Comparison of ENCODE assay signal across 23 cellular contexts in genomic region chr15:101562428-101563059, GRCh38.
DNase-seq lines count a peak whose midpoint lies in the region; ATAC-seq, FAIRE-seq and TF ChIP-seq lines count a peak whose summit lies in the region.
"Had no signal": no experiment of that assay in that cellular context is flagged by ENCODE, and none has a peak within 500 bp of the region (broad histone marks: within the 10 kb centered on the region; RNA-seq: fewer than 3 reads in every experiment).

No MANE protein-coding gene starts in this region.

- no peak overlapping the region for H3K4me3 Mint-ChIP-seq in stimulated activated effector memory CD8-positive, alpha-beta T cell treated with anti-CD3 and anti-CD28 coated beads, Interleukin-12 subunit alpha, Interleukin-12 subunit beta, amount 100 ng/mL, for 72 hours
- H3K4me3 Mint-ChIP-seq in activated CD4-positive, alpha-beta memory T cell treated with anti-CD3 and anti-CD28 coated beads, Interleukin-2, amount 10 ng/mL, durations not matched to agents 7 days and 5 days: no peak overlapping the region
- H3K4me3 Mint-ChIP-seq: CD4-positive, CD25-positive, alpha-beta regulatory T cell; CD8-positive, alpha-beta memory T cell had no signal

- dilution Hi-C loops in IMR-90 (cut with HindIII; ENCODE audit: low sequenced_read_pairs, unreplicated experiment): no loop called here

- no peak overlapping the region for H3K27ac Mint-ChIP-seq in stimulated activated effector memory CD8-positive, alpha-beta T cell treated with anti-CD3 and anti-CD28 coated beads, Interleukin-12 subunit alpha, Interleukin-12 subunit beta, amount 100 ng/mL, for 72 hours
- no peak overlapping the region for H3K27ac Mint-ChIP-seq in activated CD4-positive, alpha-beta memory T cell treated with anti-CD3 and anti-CD28 coated beads, Interleukin-2, amount 10 ng/mL, durations not matched to agents 7 days and 5 days
- H3K27ac Mint-ChIP-seq: CD8-positive, alpha-beta memory T cell had no signal

- no peaks in the 10 kb centered on the region for H4K20me1 ChIP-seq in IMR-90 (ENCODE audit: insufficient read depth, low read length)
- H4K20me1 ChIP-seq in K562 (replicated peaks; ENCODE audit: control insufficient read depth, insufficient read depth, low read length): no peaks in the 10 kb centered on the region

- no peaks in the 10 kb centered on the region for H3K79me1 ChIP-seq in IMR-90 (ENCODE audit: low read depth in 1 of 2, low read length in 2 of 2)

- H2BK120ac ChIP-seq in IMR-90 (ENCODE audit: low read depth, low read length): no peak overlapping the region

- 92% methylated on average over 5 of the region's 22 CpGs; no CpG with 5 or more reads in 1 of the 2 experiments for WGBS in IMR-90 (ENCODE audit: extremely low coverage in 2 of 2, insufficient read length in 1 of 2), 2 experiments
- WGBS in K562 (ENCODE audit: insufficient coverage, low coverage, missing lambda C conversion rate): 1% methylated on average over 20 of the region's 22 CpGs
- WGBS in esophagus muscularis mucosa: 94% methylated on average over 22 of the region's 22 CpGs

- H3K4ac ChIP-seq in IMR-90 (ENCODE audit: low read depth, low read length): no peak overlapping the region

- no peaks in the 10 kb centered on the region for H3K9me3 ChIP-seq in IMR-90 (ENCODE audit: control insufficient read depth, insufficient read depth, low read length)
- no peaks in the 10 kb centered on the region for H3K9me3 ChIP-seq in K562 (replicated peaks; ENCODE audit: control insufficient read depth, insufficient read depth, low read depth, low read length)
- H3K9me3 ChIP-seq in esophagus muscularis mucosa: no peaks in the 10 kb centered on the region
- H3K9me3 ChIP-seq in effector memory CD4-positive, alpha-beta T cell (ENCODE audit: control insufficient read depth, low read length): no peaks in the 10 kb centered on the region
- H3K9me3 ChIP-seq: BE2C, HAP-1 had no signal

- no peak overlapping the region for H4K8ac ChIP-seq in IMR-90 (ENCODE audit: low read depth in 2 of 2, low read length in 2 of 2)

- H3K4me1 ChIP-seq in IMR-90 (ENCODE audit: control insufficient read depth, insufficient read depth, low read length) (no peaks in the 10 kb centered on the region), K562 (replicated peaks in 1 of 2; ENCODE audit: control insufficient read depth in 2 of 2, insufficient read depth in 2 of 2, low read length in 2 of 2) (no peaks in the 10 kb centered on the region), esophagus muscularis mucosa (no peaks in the 10 kb centered on the region)
- no peaks in the 10 kb centered on the region for H3K4me1 ChIP-seq in effector memory CD4-positive, alpha-beta T cell (ENCODE audit: control insufficient read depth, insufficient read depth, low read length, poor library complexity, severe bottlenecking)
- H3K4me1 ChIP-seq: BE2C, HAP-1 had no signal

- H3K9ac ChIP-seq in IMR-90 (ENCODE audit: low read depth, low read length) (no peak overlapping the region), K562 (ENCODE audit: insufficient read depth in 1 of 2, low read depth in 2 of 2, low read length in 2 of 2) (no peak overlapping the region; a peak in 1 of 4 replicates)

- H2AFZ ChIP-seq in IMR-90 (replicated peaks; ENCODE audit: low read length, poor library complexity): peak overlapping the region; percentile 15
- no peak overlapping the region for H2AFZ ChIP-seq in K562 (ENCODE audit: low read depth, low read length)

- H3K9me1 ChIP-seq in IMR-90 (ENCODE audit: insufficient read depth, low read length) (no peaks in the 10 kb centered on the region), K562 (ENCODE audit: control insufficient read depth, insufficient read depth, low read length) (peaks cover 4% of the 10 kb centered on the region)

- peaks cover 18% of the 10 kb centered on the region for H3K27me3 ChIP-seq in IMR-90 (ENCODE audit: control insufficient read depth, insufficient read depth, low read length)
- H3K27me3 ChIP-seq in K562 (ENCODE audit: control insufficient read depth in 2 of 2, insufficient read depth in 2 of 2, low read length in 2 of 2): peaks cover 62 to 83% of the 10 kb centered on the region in 2 experiments
- peaks cover 0 to 17% (median 0%) of the 10 kb centered on the region in 4 donors for H3K27me3 ChIP-seq in esophagus muscularis mucosa
- no peaks in the 10 kb centered on the region for H3K27me3 ChIP-seq in effector memory CD4-positive, alpha-beta T cell (replicated peaks; ENCODE audit: control insufficient read depth, insufficient read depth, low read length, poor library complexity, severe bottlenecking)

- no peaks in the 10 kb centered on the region for H3K9me3 Mint-ChIP-seq in stimulated activated effector memory CD8-positive, alpha-beta T cell treated with anti-CD3 and anti-CD28 coated beads, Interleukin-12 subunit alpha, Interleukin-12 subunit beta, amount 100 ng/mL, for 72 hours
- H3K9me3 Mint-ChIP-seq in activated CD4-positive, alpha-beta memory T cell treated with anti-CD3 and anti-CD28 coated beads, Interleukin-2, amount 10 ng/mL, durations not matched to agents 7 days and 5 days: no peaks in the 10 kb centered on the region
- H3K9me3 Mint-ChIP-seq: CD4-positive, CD25-positive, alpha-beta regulatory T cell; CD8-positive, alpha-beta memory T cell had no signal

- in situ Hi-C loops in IMR-90 (cut with MboI; ENCODE audit: low sequenced_read_pairs): no loop called here
- in situ Hi-C loops in K562 (cut with MboI): no loop called here

- H3K79me2 ChIP-seq in K562 (ENCODE audit: control insufficient read depth, insufficient read depth, low read length): no peaks in the 10 kb centered on the region

- no peaks in the 10 kb centered on the region for H3K36me3 Mint-ChIP-seq in stimulated activated effector memory CD8-positive, alpha-beta T cell treated with anti-CD3 and anti-CD28 coated beads, Interleukin-12 subunit alpha, Interleukin-12 subunit beta, amount 100 ng/mL, for 72 hours
- H3K36me3 Mint-ChIP-seq in activated CD4-positive, alpha-beta memory T cell treated with anti-CD3 and anti-CD28 coated beads, Interleukin-2, amount 10 ng/mL, durations not matched to agents 7 days and 5 days (ENCODE audit: low read depth): no peaks in the 10 kb centered on the region
- H3K36me3 Mint-ChIP-seq: CD4-positive, CD25-positive, alpha-beta regulatory T cell; CD8-positive, alpha-beta memory T cell had no signal

- no peak overlapping the region for H3K4me2 ChIP-seq in IMR-90 (ENCODE audit: low read depth, low read length)
- H3K4me2 ChIP-seq in K562 (ENCODE audit: insufficient read depth, low read length): no peak overlapping the region

- FAIRE-seq in K562 (lab: Jason Lieb, UNC): no peak
- FAIRE-seq: A204.1, GM12878, H1, HepG2 had no signal

- BruUV-seq in IMR-90 (replicated peaks; lab: Mats Ljungman, UMichigan) (no TSS peak), K562 (replicated peaks; lab: Mats Ljungman, UMichigan) (no TSS peak)

- H4K91ac ChIP-seq in IMR-90 (ENCODE audit: insufficient read depth, low read depth, low read length): no peak overlapping the region

- no peak overlapping the region for H3K23ac ChIP-seq in IMR-90 (ENCODE audit: low read depth, low read length)

- no peaks in the 10 kb centered on the region for H3K36me3 ChIP-seq in IMR-90 (ENCODE audit: control insufficient read depth, insufficient read depth, low read length)
- no peaks in the 10 kb centered on the region for H3K36me3 ChIP-seq in K562 (ENCODE audit: control insufficient read depth, insufficient read depth, low read length)
- no peaks in the 10 kb centered on the region for H3K36me3 ChIP-seq in esophagus muscularis mucosa
- H3K36me3 ChIP-seq in effector memory CD4-positive, alpha-beta T cell (ENCODE audit: control insufficient read depth, insufficient read depth, low read length): no peaks in the 10 kb centered on the region
- H3K36me3 ChIP-seq: BE2C, HAP-1 had no signal

- TF ChIP-seq POLR2A in IMR-90 (IDR thresholded peaks at IDR 0.05; ENCODE audit: low read depth, low read length): no peak
- no peak for TF ChIP-seq POLR2A in K562 (conservative IDR thresholded peaks at IDR 0.05)
- TF ChIP-seq POLR2A in esophagus muscularis mucosa (IDR thresholded peaks at IDR 0.05; ENCODE audit: low read depth): no peak

- H3K56ac ChIP-seq in IMR-90 (ENCODE audit: extremely low read depth, insufficient read depth, low read length): no peak overlapping the region

- CTCF ChIA-PET in IMR-90 (lab: Yijun Ruan, JAX) (no interaction called here), K562 (lab: Yijun Ruan, JAX; ENCODE audit: low intra/inter-chr PET ratio) (no interaction called here)
- CTCF ChIA-PET in activated CD4-positive, alpha-beta memory T cell treated with anti-CD3 and anti-CD28 coated beads, Interleukin-2, amount 10 ng/mL, durations not matched to agents 7 days and 5 days (lab: Charles Lee): no interaction called here

- POLR2A ChIA-PET in IMR-90 (lab: Charles Lee; ENCODE audit: unreplicated experiment): no interaction called here
- POLR2A ChIA-PET in K562 (lab: Yijun Ruan, JAX): no interaction called here
- POLR2A ChIA-PET in activated CD4-positive, alpha-beta memory T cell treated with anti-CD3 and anti-CD28 coated beads, Interleukin-2, amount 10 ng/mL, durations not matched to agents 7 days and 5 days (lab: Charles Lee): no interaction called here

- intact Hi-C loops in IMR-90 (cut with micrococcal nuclease): no loop called here
- intact Hi-C loops in K562 (cut with micrococcal nuclease): no loop called here
- intact Hi-C loops in esophagus muscularis mucosa (cut with DNase I): no loop called here

- H3K27ac ChIP-seq in IMR-90 (ENCODE audit: insufficient read depth, low read length) (no peak overlapping the region), K562 (ENCODE audit: extremely low read depth, low read depth, low read length) (no peak overlapping the region), esophagus muscularis mucosa (replicated peaks in 1 of 4) (no peak overlapping the region), substantia nigra (ENCODE audit: low read depth, low read length, poor library complexity, severe bottlenecking) (no peak overlapping the region)
- no peak overlapping the region for H3K27ac ChIP-seq in effector memory CD4-positive, alpha-beta T cell (ENCODE audit: insufficient read depth, low read length, poor library complexity, severe bottlenecking)

- H2BK15ac ChIP-seq in IMR-90 (ENCODE audit: low read depth, low read length): no peak overlapping the region

- H3K27me3 Mint-ChIP-seq in activated CD4-positive, alpha-beta memory T cell treated with anti-CD3 and anti-CD28 coated beads, Interleukin-2, amount 10 ng/mL, durations not matched to agents 7 days and 5 days: peaks cover 7% of the 10 kb centered on the region

- H3K4me1 Mint-ChIP-seq in stimulated activated effector memory CD8-positive, alpha-beta T cell treated with anti-CD3 and anti-CD28 coated beads, Interleukin-12 subunit alpha, Interleukin-12 subunit beta, amount 100 ng/mL, for 72 hours: no peaks in the 10 kb centered on the region
- no peaks in the 10 kb centered on the region for H3K4me1 Mint-ChIP-seq in activated CD4-positive, alpha-beta memory T cell treated with anti-CD3 and anti-CD28 coated beads, Interleukin-2, amount 10 ng/mL, durations not matched to agents 7 days and 5 days
- H3K4me1 Mint-ChIP-seq: CD4-positive, CD25-positive, alpha-beta regulatory T cell; CD8-positive, alpha-beta memory T cell had no signal

- H3K18ac ChIP-seq in IMR-90 (ENCODE audit: low read depth, low read length): no peak overlapping the region

- no peak overlapping the region for H3K14ac ChIP-seq in IMR-90 (replicated peaks; ENCODE audit: low read depth, low read length)

- TF ChIP-seq RAD21 in IMR-90 (IDR thresholded peaks at IDR 0.05; ENCODE audit: low read length): no peak
- TF ChIP-seq RAD21 in K562 (CRISPR knock-in tag; conservative IDR thresholded peaks at IDR 0.05 in 1 of 2, IDR thresholded peaks at IDR 0.05 in 1 of 2): no peak

- H2AK9ac ChIP-seq in IMR-90 (replicated peaks; ENCODE audit: low read depth, low read length, poor library complexity): no peak overlapping the region

- ATAC-seq in IMR-90 (ENCODE audit: low read depth) (no peak), K562 (no peak)
- ATAC-seq in stimulated activated effector memory CD8-positive, alpha-beta T cell treated with anti-CD3 and anti-CD28 coated beads, Interleukin-12 subunit alpha, Interleukin-12 subunit beta, amount 100 ng/mL, for 72 hours: peak; percentile 11
- ATAC-seq: GM12878, HepG2 had no signal

- H4K5ac ChIP-seq in IMR-90 (ENCODE audit: low read depth, low read length): no peak overlapping the region

- TF ChIP-seq CTCF in IMR-90 (conservative IDR thresholded peaks at IDR 0.05; ENCODE audit: low read depth, low read length) (no peak), K562 (IDR thresholded peaks at IDR 0.05 in 2 of 3, conservative IDR thresholded peaks at IDR 0.05 in 1 of 3; ENCODE audit: insufficient read depth in 2 of 3, low read depth in 1 of 3, low read length in 3 of 3) (no peak), esophagus muscularis mucosa (IDR thresholded peaks at IDR 0.05) (no peak)

- no peak overlapping the region for H2BK5ac ChIP-seq in IMR-90 (ENCODE audit: low read depth, low read length, poor library complexity, severe bottlenecking)

- DNase-seq in IMR-90: no peak
- no peak for DNase-seq in K562 (ENCODE audit: extremely low read depth in 1 of 4, low spot score in 3 of 4)
- peak; percentile 90 for DNase-seq in esophagus muscularis mucosa (ENCODE audit: extremely low spot score)
- DNase-seq in stimulated activated effector memory CD8-positive, alpha-beta T cell treated with anti-CD3 and anti-CD28 coated beads, Interleukin-12 subunit alpha, Interleukin-12 subunit beta, amount 100 ng/mL, for 72 hours (ENCODE audit: low spot score in 2 of 2): peak in 1 of 2 donors; percentile 20
- DNase-seq in effector memory CD4-positive, alpha-beta T cell: no peak
- no peak for DNase-seq in substantia nigra (lab: John Stamatoyannopoulos, UW)
- DNase-seq in activated CD4-positive, alpha-beta memory T cell treated with anti-CD3 and anti-CD28 coated beads, Interleukin-2, amount 10 ng/mL, durations not matched to agents 7 days and 5 days: no peak
- DNase-seq in UCSD-AML1 (lab: John Stamatoyannopoulos, UW; ENCODE audit: unreplicated experiment): no peak
- DNase-seq: ACHN; BE2C; C1 segment of cervical spinal cord; CD4-positive, CD25-positive, alpha-beta regulatory T cell; CD8-positive, alpha-beta memory T cell; COR-L47; DMS 273 treated with DMSO at 0.1 percent for 48 hours; DMS53; DND-41; EL had no signal

- H2BK20ac ChIP-seq in IMR-90 (ENCODE audit: low read depth, low read length): no peak overlapping the region

- H2AK5ac ChIP-seq in IMR-90 (ENCODE audit: low read depth, low read length): no peak overlapping the region

- TF ChIP-seq EP300 in K562 (IDR thresholded peaks at IDR 0.05; ENCODE audit: low read length) (no peak), esophagus muscularis mucosa (IDR thresholded peaks at IDR 0.05) (no peak)

- no peak overlapping the region for H3K4me3 ChIP-seq in IMR-90 (ENCODE audit: insufficient read depth, low read depth, low read length)
- H3K4me3 ChIP-seq in K562: no peak overlapping the region
- no peak overlapping the region for H3K4me3 ChIP-seq in esophagus muscularis mucosa
- H3K4me3 ChIP-seq in effector memory CD4-positive, alpha-beta T cell (ENCODE audit: insufficient read depth, low read depth, low read length, poor library complexity, severe bottlenecking): no peak overlapping the region
- H3K4me3 ChIP-seq: GM12878, HAP-1 had no signal
